23 cellular contexts compared by ENCODE assay signal in genomic region chr6:170043881-170044790, GRCh38.
"Had no signal": no experiment of that assay in that cellular context is flagged by ENCODE, and none has a peak within 500 bp of the region (broad histone marks: within the 10 kb centered on the region; RNA-seq: fewer than 3 reads in every experiment).

No MANE protein-coding gene starts in this region.

- H3K4me1 Mint-ChIP-seq: stimulated activated naive B cell treated with anti-CD40 and anti-IgM and Interleukin-4, amounts not matched to agents 10 μg/mL and 1 μg/mL and 100 μg/mL, for 72 hours had no signal

- H3K36me3 ChIP-seq: neutrophil, ovary, right lobe of liver, transverse colon, uterus had no signal

- DNase-seq: activated CD4-positive, alpha-beta T cell treated with anti-CD3 and anti-CD28 coated beads for 1 hour; activated CD8-positive, alpha-beta memory T cell treated with anti-CD3 and anti-CD28 coated beads for 24 hours; activated CD8-positive, alpha-beta memory T cell treated with anti-CD3 and anti-CD28 coated beads, Interleukin-2, amount 50 U/mL, for 4 hours; activated T-cell treated with anti-CD3 and anti-CD28 coated beads, Interleukin-2, amount 50 U/mL, for 24 hours; body of pancreas; caudate nucleus; dermis blood vessel endothelial cell; effector CD8-positive, alpha-beta T cell; foreskin keratinocyte; islet precursor cell; stimulated activated CD4-positive, alpha-beta T cell treated with anti-CD3 and anti-CD28 coated beads, Interleukin-2, amount 100 ng/mL, for 48 hours; stimulated activated CD8-positive, alpha-beta memory T cell treated with anti-CD3 and anti-CD28 coated beads, Interleukin-4, amount 100 ng/mL, for 48 hours; stimulated activated naive B cell treated with anti-CD40 and anti-IgM and Interleukin-4, amounts not matched to agents 10 μg/mL and 1 μg/mL and 100 μg/mL, for 72 hours; T-helper 1 cell; transverse colon; uterus had no signal

- H3K9me3 Mint-ChIP-seq: activated T-cell treated with anti-CD3 and anti-CD28 coated beads, Interleukin-2, amount 50 U/mL, for 24 hours; activated T-helper 17 cell treated with anti-CD3 and anti-CD28 coated beads, Interleukin-2, amount 50 U/mL, for 72 hours had no signal

- H3K4me3 ChIP-seq: body of pancreas, lung, ovary, right lobe of liver, smooth muscle cell, transverse colon, uterus had no signal

- H3K27ac Mint-ChIP-seq: activated T-cell treated with anti-CD3 and anti-CD28 coated beads, Interleukin-2, amount 50 U/mL, for 24 hours; activated T-helper 17 cell treated with anti-CD3 and anti-CD28 coated beads, Interleukin-2, amount 50 U/mL, for 72 hours; naive thymus-derived CD8-positive, alpha-beta T cell; stimulated activated naive B cell treated with anti-CD40 and anti-IgM and Interleukin-4, amounts not matched to agents 10 μg/mL and 1 μg/mL and 100 μg/mL, for 72 hours had no signal

- H3K27ac ChIP-seq: body of pancreas, foreskin keratinocyte, ovary, right lobe of liver, transverse colon, uterus had no signal

- H3K27me3 ChIP-seq: body of pancreas, foreskin keratinocyte, ovary, right lobe of liver, transverse colon, uterus had no signal

- H3K4me3 Mint-ChIP-seq: activated T-cell treated with anti-CD3 and anti-CD28 coated beads, Interleukin-2, amount 50 U/mL, for 24 hours; activated T-helper 17 cell treated with anti-CD3 and anti-CD28 coated beads, Interleukin-2, amount 50 U/mL, for 72 hours; naive thymus-derived CD8-positive, alpha-beta T cell; stimulated activated naive B cell treated with anti-CD40 and anti-IgM and Interleukin-4, amounts not matched to agents 10 μg/mL and 1 μg/mL and 100 μg/mL, for 72 hours had no signal

- ATAC-seq: activated T-helper 17 cell treated with anti-CD3 and anti-CD28 coated beads, Interleukin-2, amount 50 U/mL, for 72 hours; body of pancreas; foreskin keratinocyte; naive thymus-derived CD8-positive, alpha-beta T cell; right lobe of liver; stimulated activated naive B cell treated with anti-CD40 and anti-IgM and Interleukin-4, amounts not matched to agents 10 μg/mL and 1 μg/mL and 100 μg/mL, for 72 hours had no signal

- H3K9me3 ChIP-seq: body of pancreas, neutrophil, ovary, right lobe of liver, transverse colon, uterus had no signal

- H3K36me3 Mint-ChIP-seq: naive thymus-derived CD8-positive, alpha-beta T cell; stimulated activated naive B cell treated with anti-CD40 and anti-IgM and Interleukin-4, amounts not matched to agents 10 μg/mL and 1 μg/mL and 100 μg/mL, for 72 hours had no signal

- H3K4me1 ChIP-seq: body of pancreas, foreskin keratinocyte, uterus had no signal
